Comparison of ENCODE assay signal across 11 cellular contexts in the genomic region with DNA sequence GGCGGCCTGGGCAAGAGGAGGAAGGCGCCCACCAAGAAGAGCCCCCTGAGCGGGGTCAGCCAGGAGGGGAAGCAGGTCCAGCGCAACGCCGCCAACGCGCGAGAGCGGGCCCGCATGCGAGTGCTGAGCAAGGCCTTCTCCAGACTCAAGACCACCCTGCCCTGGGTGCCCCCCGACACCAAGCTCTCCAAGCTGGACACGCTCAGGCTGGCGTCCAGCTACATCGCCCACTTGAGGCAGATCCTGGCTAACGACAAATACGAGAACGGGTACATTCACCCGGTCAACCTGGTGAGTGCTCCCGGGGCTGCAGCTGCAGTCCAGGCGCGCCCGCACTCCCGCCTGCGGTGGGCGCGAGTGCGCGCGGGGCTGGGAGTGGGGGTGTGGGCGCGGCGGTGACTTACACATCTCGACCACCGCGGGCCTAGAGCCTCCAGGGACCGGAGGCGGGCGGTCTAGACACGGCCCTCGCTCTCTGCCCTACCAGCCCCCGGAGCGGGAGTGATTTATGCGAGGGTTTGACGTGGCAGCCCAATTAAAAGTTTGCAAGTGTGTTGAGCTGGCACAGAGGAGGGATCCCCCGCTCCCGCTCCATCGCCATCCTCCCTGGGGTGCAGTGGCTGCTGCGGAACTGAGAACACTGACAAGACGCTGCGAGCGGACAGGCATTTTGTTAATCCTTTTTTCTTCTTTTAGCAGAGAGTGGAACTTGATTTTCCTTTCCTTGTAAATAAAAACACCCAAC. TPM values are rescaled to one million over a fixed set of nuclear protein-coding genes. Genes with fewer than 3 reads are reported as not detected.
A peak's percentile ranks its signal among the peaks of the same experiment; 100 is the strongest.
DNase-seq lines count a peak whose midpoint lies in the region; ATAC-seq and TF ChIP-seq lines count a peak whose summit lies in the region.
"Had no signal": no experiment of that assay in that cellular context is flagged by ENCODE, and none has a peak within 500 bp of the region (broad histone marks: within the 10 kb centered on the region; RNA-seq: fewer than 3 reads in every experiment).

No MANE protein-coding gene starts in this region.

- H3K36me3 Mint-ChIP-seq in CD4-positive, alpha-beta T cell (ENCODE audit: low read depth) = no peaks in the 10 kb centered on the region
- H3K36me3 Mint-ChIP-seq in activated CD8-positive, alpha-beta T cell treated with anti-CD3 and anti-CD28 coated beads for 36 hours (ENCODE audit: low read depth) = no peaks in the 10 kb centered on the region

- no peak overlapping the region for H3K4me3 ChIP-seq in WERI-Rb-1 (ENCODE audit: low read depth, low read length)

- CTCF ChIA-PET in CD4-positive, alpha-beta T cell (lab: Charles Lee) = no interaction called here
- CTCF ChIA-PET in activated CD8-positive, alpha-beta T cell treated with anti-CD3 and anti-CD28 coated beads for 36 hours (lab: Charles Lee) = interaction anchor here (1.0 to 1.5 kb wide), 2 partner anchors 10 to 31 kb away, joined by 3 read pairs; no protein-coding TSS in a partner anchor

- no peak overlapping the region for H3K27ac Mint-ChIP-seq in CD4-positive, alpha-beta T cell
- H3K27ac Mint-ChIP-seq in activated CD8-positive, alpha-beta T cell treated with anti-CD3 and anti-CD28 coated beads for 36 hours = no peak overlapping the region

- no peak for ATAC-seq in CD4-positive, alpha-beta T cell (ENCODE audit: poor library complexity)
- peak; percentile 50 for ATAC-seq in activated CD8-positive, alpha-beta T cell treated with anti-CD3 and anti-CD28 coated beads for 36 hours
- ATAC-seq in omental fat pad (ENCODE audit: low FRiP score) = peak; percentile 33

- H3K36me3 ChIP-seq in WERI-Rb-1 = no peaks in the 10 kb centered on the region

- H3K27me3 Mint-ChIP-seq in CD4-positive, alpha-beta T cell = peaks cover 97% of the 10 kb centered on the region
- H3K27me3 Mint-ChIP-seq in activated CD8-positive, alpha-beta T cell treated with anti-CD3 and anti-CD28 coated beads for 36 hours = peaks cover 73% of the 10 kb centered on the region

- H3K4me3 Mint-ChIP-seq in CD4-positive, alpha-beta T cell = peak overlapping the region; percentile 50
- no peak overlapping the region for H3K4me3 Mint-ChIP-seq in activated CD8-positive, alpha-beta T cell treated with anti-CD3 and anti-CD28 coated beads for 36 hours

- TF ChIP-seq CTCF in CD4-positive, alpha-beta T cell (IDR thresholded peaks at IDR 0.05) = no peak
- TF ChIP-seq CTCF in activated CD8-positive, alpha-beta T cell treated with anti-CD3 and anti-CD28 coated beads for 36 hours (IDR thresholded peaks at IDR 0.05) = no peak
- no peak for TF ChIP-seq CTCF in omental fat pad (IDR thresholded peaks at IDR 0.05)
- TF ChIP-seq CTCF in WERI-Rb-1 (IDR thresholded peaks at IDR 0.05; ENCODE audit: low read depth, low read length) = no peak

- intact Hi-C loops in CD4-positive, alpha-beta T cell (cut with DNase I, micrococcal nuclease) = no loop called here
- intact Hi-C loops in activated CD8-positive, alpha-beta T cell treated with anti-CD3 and anti-CD28 coated beads for 36 hours (cut with micrococcal nuclease) = loop anchor here (5.0 kb wide), 1 partner anchor 32 kb away; no protein-coding TSS in a partner anchor

- DNase-seq in CD4-positive, alpha-beta T cell = no peak
- DNase-seq in activated CD8-positive, alpha-beta T cell treated with anti-CD3 and anti-CD28 coated beads for 36 hours = peak; percentile 26
- peak; percentile 6 for DNase-seq in glomerular visceral epithelial cell (ENCODE audit: extremely low spot score)
- no peak for DNase-seq in omental fat pad (ENCODE audit: low spot score)
- no peak for DNase-seq in WERI-Rb-1
- no peak for DNase-seq in NCI-H2081 (lab: John Stamatoyannopoulos, UW)
- DNase-seq in CD1c-positive myeloid dendritic cell (ENCODE audit: extremely low spot score) = no peak
- no peak for DNase-seq in mesenteric fat pad (ENCODE audit: low spot score)
- DNase-seq: DND-41; NCI-H748 treated with DMSO at 0.1 percent for 48 hours; stimulated activated naive CD4-positive, alpha-beta T cell treated with Interleukin-2 at 50 U/mL for 16 hours had no signal

- H3K9me3 Mint-ChIP-seq in CD4-positive, alpha-beta T cell = no peaks in the 10 kb centered on the region
- no peaks in the 10 kb centered on the region for H3K9me3 Mint-ChIP-seq in activated CD8-positive, alpha-beta T cell treated with anti-CD3 and anti-CD28 coated beads for 36 hours

- no peak overlapping the region for H3K27ac ChIP-seq in CD4-positive, alpha-beta T cell (ENCODE audit: low read depth, low read length)
- no peak overlapping the region for H3K27ac ChIP-seq in WERI-Rb-1

- POLR2A ChIA-PET in CD4-positive, alpha-beta T cell (lab: Charles Lee) = no interaction called here
- POLR2A ChIA-PET in activated CD8-positive, alpha-beta T cell treated with anti-CD3 and anti-CD28 coated beads for 36 hours (lab: Charles Lee) = no interaction called here

- H3K4me1 Mint-ChIP-seq in CD4-positive, alpha-beta T cell (ENCODE audit: low read depth) = peaks cover 48% of the 10 kb centered on the region
- H3K4me1 Mint-ChIP-seq in activated CD8-positive, alpha-beta T cell treated with anti-CD3 and anti-CD28 coated beads for 36 hours (ENCODE audit: low read depth) = peaks cover 33% of the 10 kb centered on the region

- no peaks in the 10 kb centered on the region for H3K9me3 ChIP-seq in CD4-positive, alpha-beta T cell (ENCODE audit: control insufficient read depth, low read length)
- no peaks in the 10 kb centered on the region for H3K9me3 ChIP-seq in WERI-Rb-1 (ENCODE audit: severe bottlenecking)

- H3K27me3 ChIP-seq in CD4-positive, alpha-beta T cell (ENCODE audit: control insufficient read depth, insufficient read depth, low read length) = peaks cover 97% of the 10 kb centered on the region
- H3K27me3 ChIP-seq in WERI-Rb-1 (ENCODE audit: insufficient read depth, low read depth, severe bottlenecking) = peaks cover 92% of the 10 kb centered on the region

RNA-seq across cellular contexts. Expression of a gene that starts 0.8 kb away (rescaled TPM):
- total RNA-seq in CD4-positive, alpha-beta T cell = not detected
- total RNA-seq in activated CD8-positive, alpha-beta T cell treated with anti-CD3 and anti-CD28 coated beads for 36 hours = not detected
- total RNA-seq in omental fat pad (10 to 100 TPM in 1 of 4 donors, 1 to 10 TPM in 3; 5.8 to 13.7 (median 7.1) TPM), mesenteric fat pad (5.2 TPM)

Comparison
In these comparisons a context has a peak if more than half of its experiments do, and no peak if none do; other contexts are left out.
1. DNase-seq: peak in activated CD8-positive, alpha-beta T cell treated with anti-CD3 and anti-CD28 coated beads for 36 hours (single experiment) and glomerular visceral epithelial cell (single experiment); none in CD4-positive, alpha-beta T cell (0 of 10), omental fat pad (single experiment), WERI-Rb-1 (single experiment), NCI-H2081 (0 of 2), CD1c-positive myeloid dendritic cell (single experiment) and mesenteric fat pad (single experiment).